Comparison of ENCODE assay signal across 16 cellular contexts in the genomic region with DNA sequence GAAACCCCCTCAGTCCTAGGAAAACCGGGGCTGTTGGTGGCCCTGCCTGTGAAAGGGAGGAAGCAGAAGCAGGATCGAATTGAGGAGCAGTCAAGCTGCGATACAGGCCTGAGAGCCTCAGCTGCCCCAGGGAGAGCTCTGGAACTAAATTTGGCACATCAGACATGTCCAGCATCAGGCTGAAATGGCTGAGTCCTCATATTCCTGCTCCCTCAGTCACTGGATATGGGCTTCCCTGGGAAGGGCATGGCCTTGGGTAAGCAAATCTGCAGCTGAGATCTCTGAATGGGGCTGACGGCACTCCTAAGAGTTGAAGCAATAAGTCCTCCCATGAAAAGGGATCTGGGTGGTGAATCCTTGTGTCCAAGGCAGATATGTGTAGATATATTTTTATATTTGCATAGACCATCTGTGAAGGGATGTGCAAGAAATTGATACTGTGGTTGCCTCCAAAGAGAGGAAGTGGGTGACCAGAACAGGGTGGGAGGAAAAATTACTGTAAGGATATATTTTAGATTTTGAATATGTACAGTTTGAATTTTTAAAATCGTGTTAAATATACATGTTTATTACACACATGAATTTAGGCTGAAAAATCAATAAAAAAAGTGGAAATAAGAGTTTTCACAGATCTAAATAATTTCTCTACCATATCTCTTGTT.
"Had no signal": no experiment of that assay in that cellular context is flagged by ENCODE, and none has a peak within 500 bp of the region (broad histone marks: within the 10 kb centered on the region; RNA-seq: fewer than 3 reads in every experiment).

No MANE protein-coding gene starts in this region.

- H3K4me3 Mint-ChIP-seq: naive thymus-derived CD4-positive, alpha-beta T cell; nephron progenitor cell had no signal

- H3K27ac ChIP-seq: coronary artery, hepatocyte, parathyroid adenoma, sigmoid colon had no signal

- H3K27ac Mint-ChIP-seq: naive thymus-derived CD4-positive, alpha-beta T cell had no signal

- H3K9me3 ChIP-seq: sigmoid colon had no signal

- H3K27me3 Mint-ChIP-seq: naive thymus-derived CD4-positive, alpha-beta T cell had no signal

- H3K4me1 Mint-ChIP-seq: naive thymus-derived CD4-positive, alpha-beta T cell; nephron progenitor cell had no signal

- H3K27me3 ChIP-seq: hepatocyte, sigmoid colon had no signal

- H3K4me2 ChIP-seq: hepatocyte had no signal

- H3K9ac ChIP-seq: parathyroid adenoma had no signal

- H3K79me2 ChIP-seq: hepatocyte, parathyroid adenoma had no signal

- H3K4me1 ChIP-seq: parathyroid adenoma, sigmoid colon had no signal

- H3K36me3 ChIP-seq: sigmoid colon had no signal

- H3K4me3 ChIP-seq: coronary artery, hepatocyte, sigmoid colon had no signal

- DNase-seq: effector CD8-positive, alpha-beta T cell; foreskin melanocyte; head of caudate nucleus; kidney; left cardiac atrium; mesendoderm; naive thymus-derived CD4-positive, alpha-beta T cell; nephron progenitor cell; sigmoid colon; small intestine; stimulated activated CD4-positive, alpha-beta T cell treated with anti-CD3 and anti-CD28 coated beads, Interleukin-12 subunit alpha, Interleukin-12 subunit beta, amount 100 ng/mL, for 4 hours; stimulated activated naive CD4-positive, alpha-beta T cell treated with Interleukin-2 at 50 U/mL for 16 hours; trophoblast cell had no signal

- ATAC-seq: left cardiac atrium; naive thymus-derived CD4-positive, alpha-beta T cell had no signal

- FAIRE-seq: kidney, small intestine had no signal

- H2AFZ ChIP-seq: hepatocyte, parathyroid adenoma had no signal
